ENCODE assay signal across 1 cellular context in genomic region chr17:50273654-50274040, GRCh38.
TF ChIP-seq lines count a peak whose summit lies in the region.

No MANE protein-coding gene starts in this region.

TF ChIP-seq in K562, 482 proteins besides CTCF, POLR2A, EP300 and RAD21:
- TF ChIP-seq CC2D1A (IDR thresholded peaks at IDR 0.05), result no peak
- 0 out of 2 replicates have a peak, but pooled peaks have one; percentile 7 for TF ChIP-seq ZBTB7A (IDR thresholded peaks at IDR 0.05; ENCODE audit: borderline replicate concordance, control insufficient read depth, low read depth, low read length)
- TF ChIP-seq HBP1 (CRISPR knock-in tag; IDR thresholded peaks at IDR 0.05), result 0 out of 2 replicates have a peak, but pooled peaks have one; percentile 14
TF ChIP-seq in K562: peak in this region for 2.
